In genomic region chr4:137825505-137825904, GRCh38 we compare ENCODE assay signal across 2 cellular contexts.
TF ChIP-seq lines count a peak whose summit lies in the region.

No MANE protein-coding gene starts in this region.

TF ChIP-seq in SK-N-SH treated with all-trans-retinoic acid at 6 μM for 48 hours, 23 proteins besides CTCF, POLR2A, EP300 and RAD21 (continued from another document):
- TF ChIP-seq, protein P1, sequence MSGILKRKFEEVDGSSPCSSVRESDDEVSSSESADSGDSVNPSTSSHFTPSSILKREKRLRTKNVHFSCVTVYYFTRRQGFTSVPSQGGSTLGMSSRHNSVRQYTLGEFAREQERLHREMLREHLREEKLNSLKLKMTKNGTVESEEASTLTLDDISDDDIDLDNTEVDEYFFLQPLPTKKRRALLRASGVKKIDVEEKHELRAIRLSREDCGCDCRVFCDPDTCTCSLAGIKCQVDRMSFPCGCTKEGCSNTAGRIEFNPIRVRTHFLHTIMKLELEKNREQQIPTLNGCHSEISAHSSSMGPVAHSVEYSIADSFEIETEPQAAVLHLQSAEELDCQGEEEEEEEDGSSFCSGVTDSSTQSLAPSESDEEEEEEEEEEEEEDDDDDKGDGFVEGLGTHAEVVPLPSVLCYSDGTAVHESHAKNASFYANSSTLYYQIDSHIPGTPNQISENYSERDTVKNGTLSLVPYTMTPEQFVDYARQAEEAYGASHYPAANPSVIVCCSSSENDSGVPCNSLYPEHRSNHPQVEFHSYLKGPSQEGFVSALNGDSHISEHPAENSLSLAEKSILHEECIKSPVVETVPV (CRISPR knock-in tag; IDR thresholded peaks at IDR 0.05): no peak
- TF ChIP-seq PPARA (CRISPR knock-in tag; IDR thresholded peaks at IDR 0.05; ENCODE audit: borderline replicate concordance) (no peak), ZNF565 (CRISPR knock-in tag; conservative IDR thresholded peaks at IDR 0.05; ENCODE audit: low read depth) (no peak), RARB (CRISPR knock-in tag; IDR thresholded peaks at IDR 0.05) (no peak), ZNF70 (CRISPR knock-in tag; IDR thresholded peaks at IDR 0.05) (no peak), ISL1 (CRISPR knock-in tag; IDR thresholded peaks at IDR 0.05) (no peak), PATZ1 (CRISPR knock-in tag; IDR thresholded peaks at IDR 0.05; ENCODE audit: borderline replicate concordance) (no peak), GLIS3 (CRISPR knock-in tag; IDR thresholded peaks at IDR 0.05) (no peak), POU6F1 (CRISPR knock-in tag; IDR thresholded peaks at IDR 0.05; ENCODE audit: borderline replicate concordance, low read depth) (no peak), BACH2 (CRISPR knock-in tag; IDR thresholded peaks at IDR 0.05; ENCODE audit: borderline replicate concordance) (no peak), SNAI2 (CRISPR knock-in tag; IDR thresholded peaks at IDR 0.05) (no peak), CSDC2 (CRISPR knock-in tag; IDR thresholded peaks at IDR 0.05) (no peak), TCF4 (CRISPR knock-in tag; IDR thresholded peaks at IDR 0.05; ENCODE audit: borderline replicate concordance) (no peak)
- TF ChIP-seq, protein P2, sequence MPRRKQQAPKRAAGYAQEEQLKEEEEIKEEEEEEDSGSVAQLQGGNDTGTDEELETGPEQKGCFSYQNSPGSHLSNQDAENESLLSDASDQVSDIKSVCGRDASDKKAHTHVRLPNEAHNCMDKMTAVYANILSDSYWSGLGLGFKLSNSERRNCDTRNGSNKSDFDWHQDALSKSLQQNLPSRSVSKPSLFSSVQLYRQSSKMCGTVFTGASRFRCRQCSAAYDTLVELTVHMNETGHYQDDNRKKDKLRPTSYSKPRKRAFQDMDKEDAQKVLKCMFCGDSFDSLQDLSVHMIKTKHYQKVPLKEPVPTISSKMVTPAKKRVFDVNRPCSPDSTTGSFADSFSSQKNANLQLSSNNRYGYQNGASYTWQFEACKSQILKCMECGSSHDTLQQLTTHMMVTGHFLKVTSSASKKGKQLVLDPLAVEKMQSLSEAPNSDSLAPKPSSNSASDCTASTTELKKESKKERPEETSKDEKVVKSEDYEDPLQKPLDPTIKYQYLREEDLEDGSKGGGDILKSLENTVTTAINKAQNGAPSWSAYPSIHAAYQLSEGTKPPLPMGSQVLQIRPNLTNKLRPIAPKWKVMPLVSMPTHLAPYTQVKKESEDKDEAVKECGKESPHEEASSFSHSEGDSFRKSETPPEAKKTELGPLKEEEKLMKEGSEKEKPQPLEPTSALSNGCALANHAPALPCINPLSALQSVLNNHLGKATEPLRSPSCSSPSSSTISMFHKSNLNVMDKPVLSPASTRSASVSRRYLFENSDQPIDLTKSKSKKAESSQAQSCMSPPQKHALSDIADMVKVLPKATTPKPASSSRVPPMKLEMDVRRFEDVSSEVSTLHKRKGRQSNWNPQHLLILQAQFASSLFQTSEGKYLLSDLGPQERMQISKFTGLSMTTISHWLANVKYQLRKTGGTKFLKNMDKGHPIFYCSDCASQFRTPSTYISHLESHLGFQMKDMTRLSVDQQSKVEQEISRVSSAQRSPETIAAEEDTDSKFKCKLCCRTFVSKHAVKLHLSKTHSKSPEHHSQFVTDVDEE (CRISPR knock-in tag; IDR thresholded peaks at IDR 0.05): no peak

TF ChIP-seq in neural cell, 6 proteins besides CTCF, POLR2A, EP300 and RAD21 (continued from another document):
- no peak for TF ChIP-seq REST (IDR thresholded peaks at IDR 0.05; ENCODE audit: borderline replicate concordance)
- no peak for TF ChIP-seq EZH2 (IDR thresholded peaks at IDR 0.05; ENCODE audit: borderline replicate concordance, insufficient read depth, low read length, poor library complexity, severe bottlenecking)
- TF ChIP-seq MXI1 (conservative IDR thresholded peaks at IDR 0.05; ENCODE audit: poor library complexity, severe bottlenecking): no peak
- peak; percentile 72 for TF ChIP-seq POLR2AphosphoS5 (IDR thresholded peaks at IDR 0.05)
